In genomic region chr12:46260913-46261476, GRCh38 we compare ENCODE assay signal across 12 cellular contexts. TPM values are rescaled to one million over a fixed set of nuclear protein-coding genes. Genes with fewer than 3 reads are reported as not detected.
DNase-seq lines count a peak whose midpoint lies in the region; ATAC-seq, FAIRE-seq and TF ChIP-seq lines count a peak whose summit lies in the region.
"Had no signal": no experiment of that assay in that cellular context is flagged by ENCODE, and none has a peak within 500 bp of the region (broad histone marks: within the 10 kb centered on the region; RNA-seq: fewer than 3 reads in every experiment).

No MANE protein-coding gene starts in this region.

- no peaks in the 10 kb centered on the region for H3K9me3 ChIP-seq in HUES48 (ENCODE audit: control insufficient read depth, insufficient read depth, low read length)
- no peaks in the 10 kb centered on the region for H3K9me3 ChIP-seq in neural cell (ENCODE audit: low read length)
- no peaks in the 10 kb centered on the region for H3K9me3 ChIP-seq in T-helper 17 cell (ENCODE audit: control insufficient read depth, low read length, poor library complexity, severe bottlenecking)

- in situ Hi-C loops in ACHN (cut with HindIII; ENCODE audit: low pct_ligation_motif_present, low pct_unique_long_range_greater_than_20kb, low sequenced_read_pairs): no loop called here

- no peak for ATAC-seq in HG02610 (IDR thresholded peaks at IDR 0.05; ENCODE audit: unreplicated experiment)
- ATAC-seq in GM21381 (IDR thresholded peaks at IDR 0.05; ENCODE audit: unreplicated experiment): no peak
- ATAC-seq in T-helper 17 cell: no peak
- ATAC-seq: activated naive CD8-positive, alpha-beta T cell treated with anti-CD3 and anti-CD28 coated beads, Interleukin-2, amount 50 U/mL, for 24 hours; stimulated activated naive CD8-positive, alpha-beta T cell treated with anti-CD3 and anti-CD28 coated beads, Interleukin-15, Interleukin-2, amounts not matched to agents 100 U/mL and 50 U/mL, for 24 hours had no signal

- H3K9ac ChIP-seq in HUES48 (ENCODE audit: low read depth, low read length): peak overlapping the region; percentile 20
- no peak overlapping the region for H3K9ac ChIP-seq in neural cell (ENCODE audit: low read length)

- no peak for TF ChIP-seq CTCF in bronchial epithelial cell (IDR thresholded peaks at IDR 0.05; ENCODE audit: insufficient read depth, low read length, severe bottlenecking)
- no peak for TF ChIP-seq CTCF in neural cell (IDR thresholded peaks at IDR 0.05; ENCODE audit: poor library complexity, severe bottlenecking)

- H3K79me2 ChIP-seq in neural cell (replicated peaks; ENCODE audit: insufficient read depth, low read length): peaks cover 94% of the 10 kb centered on the region

- DNase-seq in COR-L47 (lab: John Stamatoyannopoulos, UW) (peak; percentile 8), bronchial epithelial cell (ENCODE audit: low read depth) (peak; percentile 94), ACHN (no peak), T-helper 17 cell (no peak)
- DNase-seq: activated naive CD8-positive, alpha-beta T cell treated with anti-CD3 and anti-CD28 coated beads, Interleukin-2, amount 50 U/mL, for 24 hours; NCI-H2171 treated with DMSO at 0.1 percent for 48 hours; stimulated activated naive CD8-positive, alpha-beta T cell treated with anti-CD3 and anti-CD28 coated beads, Interleukin-15, Interleukin-2, amounts not matched to agents 100 U/mL and 50 U/mL, for 24 hours had no signal

- peaks cover 4% of the 10 kb centered on the region for H3K36me3 Mint-ChIP-seq in T-helper 17 cell (ENCODE audit: low read depth)

- TF ChIP-seq EP300 in neural cell (conservative IDR thresholded peaks at IDR 0.05; ENCODE audit: poor library complexity, severe bottlenecking): no peak

- TF ChIP-seq RAD21 in neural cell (conservative IDR thresholded peaks at IDR 0.05): no peak

- H3K27me3 Mint-ChIP-seq in T-helper 17 cell: no peaks in the 10 kb centered on the region
- H3K27me3 Mint-ChIP-seq: activated naive CD8-positive, alpha-beta T cell treated with anti-CD3 and anti-CD28 coated beads, Interleukin-2, amount 50 U/mL, for 24 hours had no signal

- H3K4me3 ChIP-seq in HUES48 (ENCODE audit: low read depth, low read length) (peak overlapping the region; percentile 38), bronchial epithelial cell (ENCODE audit: low read depth, low read length) (no peak overlapping the region), neural cell (ENCODE audit: low read length) (no peak overlapping the region)

- no peaks in the 10 kb centered on the region for H3K9me2 ChIP-seq in neural cell (ENCODE audit: insufficient read depth, low read length)

- H3K4me3 Mint-ChIP-seq in T-helper 17 cell: no peak overlapping the region
- H3K4me3 Mint-ChIP-seq: nephron had no signal

- H3F3A ChIP-seq in neural cell (ENCODE audit: insufficient read depth, low read length, poor library complexity, severe bottlenecking): no peaks in the 10 kb centered on the region

- H3K4me2 ChIP-seq in neural cell (ENCODE audit: low read length): no peak overlapping the region

- peaks cover 64% of the 10 kb centered on the region for H3K4me1 ChIP-seq in HUES48 (ENCODE audit: control insufficient read depth, insufficient read depth, low read length)

- H3K4me1 Mint-ChIP-seq in T-helper 17 cell: peaks cover 32% of the 10 kb centered on the region

- H3K27me3 ChIP-seq in HUES48 (ENCODE audit: control insufficient read depth, insufficient read depth, low read length) (no peaks in the 10 kb centered on the region), bronchial epithelial cell (ENCODE audit: control insufficient read depth, insufficient read depth, low read length) (no peaks in the 10 kb centered on the region), neural cell (ENCODE audit: insufficient read depth, low read depth, low read length) (no peaks in the 10 kb centered on the region)

- FAIRE-seq in bronchial epithelial cell (lab: Jason Lieb, UNC): no peak

- H2AFZ ChIP-seq in neural cell (ENCODE audit: low read depth, low read length): no peak overlapping the region

- no peak overlapping the region for H3K27ac Mint-ChIP-seq in T-helper 17 cell
- H3K27ac Mint-ChIP-seq: activated naive CD8-positive, alpha-beta T cell treated with anti-CD3 and anti-CD28 coated beads, Interleukin-2, amount 50 U/mL, for 24 hours had no signal

- H3K27ac ChIP-seq in HUES48 (ENCODE audit: low read depth, low read length): peak overlapping the region; percentile 67
- H3K27ac ChIP-seq in neural cell (ENCODE audit: low read length): peak overlapping the region; percentile 27

- peaks cover 8% of the 10 kb centered on the region for H4K20me1 ChIP-seq in neural cell (ENCODE audit: insufficient read depth)

- H3K36me3 ChIP-seq in HUES48 (ENCODE audit: control insufficient read depth, insufficient read depth, low read length): peaks cover 26% of the 10 kb centered on the region
- H3K36me3 ChIP-seq in bronchial epithelial cell (ENCODE audit: control insufficient read depth, insufficient read depth, low read length): peaks cover 8% of the 10 kb centered on the region
- H3K36me3 ChIP-seq in neural cell (ENCODE audit: insufficient read depth, low read length): no peaks in the 10 kb centered on the region

TF ChIP-seq in neural cell, 6 proteins besides CTCF, POLR2A, EP300 and RAD21:
- no peak for TF ChIP-seq EZH2 (IDR thresholded peaks at IDR 0.05; ENCODE audit: borderline replicate concordance, insufficient read depth, low read length, poor library complexity, severe bottlenecking)
- no peak for TF ChIP-seq SMC3 (conservative IDR thresholded peaks at IDR 0.05; ENCODE audit: poor library complexity)
- TF ChIP-seq MXI1 (conservative IDR thresholded peaks at IDR 0.05; ENCODE audit: poor library complexity, severe bottlenecking): no peak
- TF ChIP-seq POLR2AphosphoS5 (IDR thresholded peaks at IDR 0.05): no peak
- TF ChIP-seq REST (IDR thresholded peaks at IDR 0.05; ENCODE audit: borderline replicate concordance): no peak
- TF ChIP-seq TAF1 (IDR thresholded peaks at IDR 0.05; ENCODE audit: low read depth): no peak

RNA-seq across cellular contexts. Expression of gene SLC38A1, which starts 7.8 kb away (rescaled TPM):
- total RNA-seq in bronchial epithelial cell: 188 and 263 TPM in 2 replicates
- 115 and 124 TPM in 2 replicates for polyA plus RNA-seq in neural cell
- polyA minus RNA-seq in neural cell: 410 and 423 TPM in 2 replicates
- 100 to 1,000 TPM; 262 to 265 TPM for total RNA-seq in T-helper 17 cell

Comparison
In these comparisons a context has a peak if more than half of its experiments do, and no peak if none do; other contexts are left out.
1. DNase-seq: peak in COR-L47 (single experiment) and bronchial epithelial cell (single experiment); none in ACHN (single experiment) and T-helper 17 cell (0 of 3).